1 cellular context compared by ENCODE assay signal in the genomic region with DNA sequence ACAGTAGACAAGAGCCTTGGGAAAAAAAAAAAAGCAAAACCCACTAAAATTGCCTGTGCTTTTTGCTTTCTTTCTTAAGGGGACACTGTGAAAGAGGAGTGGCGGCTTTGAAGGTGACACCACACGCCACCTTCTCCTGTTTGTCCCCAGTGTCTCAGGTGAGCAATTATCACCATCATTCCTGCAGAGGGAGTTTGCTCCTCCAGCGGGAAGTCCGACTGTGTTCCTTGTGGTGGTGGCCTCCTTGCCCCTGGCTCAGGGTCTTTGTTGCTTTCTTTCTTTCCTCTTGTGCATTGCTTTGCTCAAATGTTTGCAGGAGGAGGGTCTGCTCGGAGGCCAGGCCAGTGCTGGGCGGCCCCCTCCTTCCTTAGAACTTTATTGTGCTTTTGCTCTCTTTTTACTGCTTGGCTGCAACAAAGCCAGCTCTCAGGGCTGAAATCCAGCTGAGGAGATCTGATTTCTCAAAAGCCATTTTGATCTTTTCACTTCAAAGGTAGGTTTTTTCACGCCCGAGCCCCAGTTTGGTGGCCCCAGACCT.
TF ChIP-seq lines count a peak whose summit lies in the region.

No MANE protein-coding gene starts in this region.

TF ChIP-seq in GM23338, 12 proteins besides CTCF, POLR2A, EP300 and RAD21 (continued from another document):
- TF ChIP-seq JUNB (IDR thresholded peaks at IDR 0.05; ENCODE audit: unreplicated experiment) = no peak
- TF ChIP-seq EZH2 (IDR thresholded peaks at IDR 0.05; ENCODE audit: low read depth, unreplicated experiment) = no peak
- no peak for TF ChIP-seq NANOG (IDR thresholded peaks at IDR 0.05; ENCODE audit: borderline replicate concordance)
- TF ChIP-seq EZH2phosphoT487 (IDR thresholded peaks at IDR 0.05; ENCODE audit: unreplicated experiment) = no peak
- TF ChIP-seq, protein P1, sequence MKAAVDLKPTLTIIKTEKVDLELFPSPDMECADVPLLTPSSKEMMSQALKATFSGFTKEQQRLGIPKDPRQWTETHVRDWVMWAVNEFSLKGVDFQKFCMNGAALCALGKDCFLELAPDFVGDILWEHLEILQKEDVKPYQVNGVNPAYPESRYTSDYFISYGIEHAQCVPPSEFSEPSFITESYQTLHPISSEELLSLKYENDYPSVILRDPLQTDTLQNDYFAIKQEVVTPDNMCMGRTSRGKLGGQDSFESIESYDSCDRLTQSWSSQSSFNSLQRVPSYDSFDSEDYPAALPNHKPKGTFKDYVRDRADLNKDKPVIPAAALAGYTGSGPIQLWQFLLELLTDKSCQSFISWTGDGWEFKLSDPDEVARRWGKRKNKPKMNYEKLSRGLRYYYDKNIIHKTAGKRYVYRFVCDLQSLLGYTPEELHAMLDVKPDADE (IDR thresholded peaks at IDR 0.05) = no peak
- TF ChIP-seq REST (IDR thresholded peaks at IDR 0.05; ENCODE audit: unreplicated experiment) = no peak
- TF ChIP-seq CREB1 (CRISPR knock-in tag; IDR thresholded peaks at IDR 0.05; ENCODE audit: low read depth) = no peak
- TF ChIP-seq STAT1 (IDR thresholded peaks at IDR 0.05; ENCODE audit: unreplicated experiment) = no peak
- no peak for TF ChIP-seq POLR2AphosphoS5 (IDR thresholded peaks at IDR 0.05; ENCODE audit: low read depth)
- no peak for TF ChIP-seq ZNF114 (CRISPR knock-in tag; IDR thresholded peaks at IDR 0.05)
- no peak for TF ChIP-seq ZNF331 (CRISPR knock-in tag; IDR thresholded peaks at IDR 0.05; ENCODE audit: low read depth)
